Comparison of ENCODE assay signal across 8 cellular contexts in the genomic region with DNA sequence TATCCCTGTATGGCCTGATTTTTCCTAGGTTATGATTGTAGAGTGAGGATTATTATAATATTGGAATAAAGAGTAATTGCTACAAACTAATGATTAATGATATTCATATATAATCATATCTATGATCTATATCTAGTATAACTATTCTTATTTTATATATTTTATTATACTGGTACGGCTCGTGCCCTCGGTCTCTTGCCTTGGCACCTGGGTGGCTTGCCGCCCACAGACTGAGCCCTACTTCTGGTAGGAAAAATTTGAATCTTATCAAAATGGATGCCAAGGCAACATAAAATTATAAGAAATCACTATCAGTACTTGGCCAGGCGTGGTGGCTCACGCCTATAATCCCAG. TPM values are rescaled to one million over a fixed set of nuclear protein-coding genes. Genes with fewer than 3 reads are reported as not detected.
DNase-seq lines count a peak whose midpoint lies in the region; ATAC-seq and TF ChIP-seq lines count a peak whose summit lies in the region.
"Not testable (repeated sequence)": the region's sequence is repeated elsewhere in the genome, so short reads cannot be mapped to it uniquely, and the experiment has no call there.

No MANE protein-coding gene starts in this region.

- not testable (repeated sequence) for H3K9ac ChIP-seq in BLaER1

- not testable (repeated sequence) for BruUV-seq in OCI-LY7 (replicated peaks; lab: Mats Ljungman, UMichigan)

- ATAC-seq in activated B cell treated with CpG ODN at 0.5 μM for 24 hours (ENCODE audit: low read depth); naive thymus-derived CD4-positive, alpha-beta T cell; stimulated activated memory B cell treated with anti-CD40 and anti-IgM and Interleukin-4, amounts not matched to agents 10 μg/mL and 1 μg/mL and 100 μg/mL, for 72 hours: not testable (repeated sequence)

- H3K79me2 ChIP-seq in DOHH2 (ENCODE audit: control insufficient read depth, low read length); OCI-LY7 (ENCODE audit: insufficient read depth, low read depth, low read length): not testable (repeated sequence)

- peak overlapping the region; percentile 99 for H3K4me2 ChIP-seq in BLaER1
- peak overlapping the region; percentile 84 for H3K4me2 ChIP-seq in DOHH2 (ENCODE audit: low read length)
- H3K4me2 ChIP-seq in OCI-LY7 (ENCODE audit: low read length), result peak overlapping the region; percentile 76

- not testable (repeated sequence) for H4K20me1 ChIP-seq in BLaER1; DOHH2 (ENCODE audit: control insufficient read depth, insufficient read depth, low read depth, low read length); OCI-LY7 (ENCODE audit: insufficient read depth, low read length)

- H3K27me3 Mint-ChIP-seq in activated B cell treated with CpG ODN at 0.5 μM for 24 hours; activated T-helper 2 cell treated with anti-CD3 and anti-CD28 coated beads, Interferon-gamma antibody, Interleukin-2, Interleukin-4, amounts not matched to agents 10 μg/mL and 5 μg/mL and 100 μg/mL, durations not matched to agents 14 hours and 24 hours and 36 hours (ENCODE audit: low read depth); chondrocyte (ENCODE audit: low read depth); naive thymus-derived CD4-positive, alpha-beta T cell; stimulated activated memory B cell treated with anti-CD40 and anti-IgM and Interleukin-4, amounts not matched to agents 10 μg/mL and 1 μg/mL and 100 μg/mL, for 72 hours: not testable (repeated sequence)

- not testable (repeated sequence) for H3K9me2 ChIP-seq in DOHH2 (replicated peaks; ENCODE audit: control insufficient read depth, low read length); OCI-LY7 (ENCODE audit: insufficient read depth, low read length)

- peak overlapping the region; percentile 99 for H3K27ac Mint-ChIP-seq in activated B cell treated with CpG ODN at 0.5 μM for 24 hours
- H3K27ac Mint-ChIP-seq in activated T-helper 2 cell treated with anti-CD3 and anti-CD28 coated beads, Interferon-gamma antibody, Interleukin-2, Interleukin-4, amounts not matched to agents 10 μg/mL and 5 μg/mL and 100 μg/mL, durations not matched to agents 14 hours and 24 hours and 36 hours; chondrocyte (ENCODE audit: unreplicated experiment): not testable (repeated sequence)
- H3K27ac Mint-ChIP-seq in naive thymus-derived CD4-positive, alpha-beta T cell, result peak overlapping the region in 1 of 9 donors; percentile 65
- peak overlapping the region; percentile 96 for H3K27ac Mint-ChIP-seq in stimulated activated memory B cell treated with anti-CD40 and anti-IgM and Interleukin-4, amounts not matched to agents 10 μg/mL and 1 μg/mL and 100 μg/mL, for 72 hours

- CTCF ChIA-PET in OCI-LY7 (lab: Charles Lee; ENCODE audit: unreplicated experiment), result not testable (repeated sequence)
- CTCF ChIA-PET in activated B cell treated with CpG ODN at 0.5 μM for 24 hours (lab: Charles Lee), result interaction anchor here (1.0 to 2.1 kb wide), 6 partner anchors 12 to 62 kb away, joined by 3 to 8 read pairs (median 5); no protein-coding TSS in a partner anchor
- CTCF ChIA-PET in naive thymus-derived CD4-positive, alpha-beta T cell (lab: Charles Lee), result interaction anchor here (0.6 to 0.8 kb wide), 3 partner anchors 10 to 386 kb away, joined by 3 read pairs; no protein-coding TSS in a partner anchor

- 0 out of 2 replicates have a peak overlapping the region, but pooled peaks have one; percentile 78 for H3K27ac ChIP-seq in BLaER1
- peak overlapping the region; percentile 88 for H3K27ac ChIP-seq in DOHH2 (ENCODE audit: low read depth, low read length)
- H3K27ac ChIP-seq in OCI-LY7 (ENCODE audit: low read depth, low read length, poor library complexity, severe bottlenecking), result peak overlapping the region; percentile 99
- not testable (repeated sequence) for H3K27ac ChIP-seq in naive thymus-derived CD4-positive, alpha-beta T cell (ENCODE audit: low read depth, low read length)

- H3K9me3 ChIP-seq in BLaER1; DOHH2 (ENCODE audit: control insufficient read depth, insufficient read depth, low read length); OCI-LY7 (ENCODE audit: low read length); naive thymus-derived CD4-positive, alpha-beta T cell (ENCODE audit: control insufficient read depth in 2 of 3, low read length in 3 of 3): not testable (repeated sequence)

- not testable (repeated sequence) for H3K27me3 ChIP-seq in BLaER1; DOHH2 (ENCODE audit: control insufficient read depth, low read length); naive thymus-derived CD4-positive, alpha-beta T cell (ENCODE audit: control insufficient read depth in 2 of 2, insufficient read depth in 2 of 2, low read length in 2 of 2)

- H2AFZ ChIP-seq in OCI-LY7 (ENCODE audit: low read length), result not testable (repeated sequence)

- not testable (repeated sequence) for H3K36me3 Mint-ChIP-seq in activated B cell treated with CpG ODN at 0.5 μM for 24 hours (ENCODE audit: low read depth); activated T-helper 2 cell treated with anti-CD3 and anti-CD28 coated beads, Interferon-gamma antibody, Interleukin-2, Interleukin-4, amounts not matched to agents 10 μg/mL and 5 μg/mL and 100 μg/mL, durations not matched to agents 14 hours and 24 hours and 36 hours (ENCODE audit: low read depth); chondrocyte (ENCODE audit: low read depth); naive thymus-derived CD4-positive, alpha-beta T cell; stimulated activated memory B cell treated with anti-CD40 and anti-IgM and Interleukin-4, amounts not matched to agents 10 μg/mL and 1 μg/mL and 100 μg/mL, for 72 hours

- peaks cover 54% of the 10 kb centered on the region for H3K4me1 Mint-ChIP-seq in activated B cell treated with CpG ODN at 0.5 μM for 24 hours
- H3K4me1 Mint-ChIP-seq in activated T-helper 2 cell treated with anti-CD3 and anti-CD28 coated beads, Interferon-gamma antibody, Interleukin-2, Interleukin-4, amounts not matched to agents 10 μg/mL and 5 μg/mL and 100 μg/mL, durations not matched to agents 14 hours and 24 hours and 36 hours (ENCODE audit: low read depth), result peaks cover 12% of the 10 kb centered on the region
- H3K4me1 Mint-ChIP-seq in chondrocyte (ENCODE audit: low read depth), result not testable (repeated sequence)
- peaks cover 0 to 16% (median 9%) of the 10 kb centered on the region in 7 donors for H3K4me1 Mint-ChIP-seq in naive thymus-derived CD4-positive, alpha-beta T cell
- peaks cover 45% of the 10 kb centered on the region for H3K4me1 Mint-ChIP-seq in stimulated activated memory B cell treated with anti-CD40 and anti-IgM and Interleukin-4, amounts not matched to agents 10 μg/mL and 1 μg/mL and 100 μg/mL, for 72 hours

- peaks cover 25% of the 10 kb centered on the region for H3F3A ChIP-seq in DOHH2 (ENCODE audit: control insufficient read depth, insufficient read depth)

- TF ChIP-seq CTCF in DOHH2 (IDR thresholded peaks at IDR 0.05; ENCODE audit: low read depth, low read length, poor library complexity, severe bottlenecking); OCI-LY7 (conservative IDR thresholded peaks at IDR 0.05; ENCODE audit: low read length); activated B cell treated with CpG ODN at 0.5 μM for 24 hours (IDR thresholded peaks at IDR 0.05): not testable (repeated sequence)
- peak; percentile 57 for TF ChIP-seq CTCF in chondrocyte (IDR thresholded peaks at IDR 0.05)

- not testable (repeated sequence) for DNase-seq in OCI-LY7 (ENCODE audit: low spot score); activated B cell treated with CpG ODN at 0.5 μM for 24 hours; activated T-helper 2 cell treated with anti-CD3 and anti-CD28 coated beads, Interferon-gamma antibody, Interleukin-2, Interleukin-4, amounts not matched to agents 10 μg/mL and 5 μg/mL and 100 μg/mL, durations not matched to agents 14 hours and 24 hours and 36 hours (ENCODE audit: low spot score); chondrocyte (ENCODE audit: low spot score); naive thymus-derived CD4-positive, alpha-beta T cell

- peaks cover 40% of the 10 kb centered on the region for H3K4me1 ChIP-seq in BLaER1
- peaks cover 49% of the 10 kb centered on the region for H3K4me1 ChIP-seq in DOHH2 (ENCODE audit: control insufficient read depth, low read length)
- peaks cover 58% of the 10 kb centered on the region for H3K4me1 ChIP-seq in OCI-LY7 (ENCODE audit: insufficient read depth, low read length, poor library complexity, severe bottlenecking)
- H3K4me1 ChIP-seq in naive thymus-derived CD4-positive, alpha-beta T cell (ENCODE audit: control insufficient read depth in 2 of 2, insufficient read depth in 2 of 2, low read length in 2 of 2), result not testable (repeated sequence)

- H3K9me3 Mint-ChIP-seq in activated B cell treated with CpG ODN at 0.5 μM for 24 hours; activated T-helper 2 cell treated with anti-CD3 and anti-CD28 coated beads, Interferon-gamma antibody, Interleukin-2, Interleukin-4, amounts not matched to agents 10 μg/mL and 5 μg/mL and 100 μg/mL, durations not matched to agents 14 hours and 24 hours and 36 hours; chondrocyte (ENCODE audit: low read depth); naive thymus-derived CD4-positive, alpha-beta T cell; stimulated activated memory B cell treated with anti-CD40 and anti-IgM and Interleukin-4, amounts not matched to agents 10 μg/mL and 1 μg/mL and 100 μg/mL, for 72 hours: not testable (repeated sequence)

- H3K36me3 ChIP-seq in BLaER1; DOHH2 (ENCODE audit: control insufficient read depth, low read length); OCI-LY7 (ENCODE audit: insufficient read depth, low read length); naive thymus-derived CD4-positive, alpha-beta T cell (ENCODE audit: control insufficient read depth in 2 of 3, insufficient read depth in 3 of 3, low read length in 3 of 3): not testable (repeated sequence)

- intact Hi-C loops in OCI-LY7 (cut with micrococcal nuclease; ENCODE audit: unreplicated experiment), result loop anchor here (2.0 to 5.0 kb wide), 3 partner anchors 35 to 110 kb away; a partner anchor contains a TSS
- intact Hi-C loops in activated B cell treated with CpG ODN at 0.5 μM for 24 hours (cut with micrococcal nuclease), result loop anchor here (2.0 to 5.0 kb wide), 4 partner anchors 33 to 461 kb away; a partner anchor contains a TSS
- intact Hi-C loops in activated T-helper 2 cell treated with anti-CD3 and anti-CD28 coated beads, Interferon-gamma antibody, Interleukin-2, Interleukin-4, amounts not matched to agents 10 μg/mL and 5 μg/mL and 100 μg/mL, durations not matched to agents 14 hours and 24 hours and 36 hours (cut with micrococcal nuclease), result loop anchor here (2.0 kb wide), 1 partner anchor 43 kb away; no protein-coding TSS in a partner anchor
- intact Hi-C loops in naive thymus-derived CD4-positive, alpha-beta T cell (cut with micrococcal nuclease), result loop anchor here (2.0 to 5.0 kb wide), 7 partner anchors 19 to 585 kb away; a partner anchor contains a TSS

- POLR2A ChIA-PET in OCI-LY7 (lab: Charles Lee), result interaction anchor here (0.9 kb wide), 2 partner anchors 18 to 62 kb away, joined by 3 read pairs; a partner anchor contains a TSS
- POLR2A ChIA-PET in activated B cell treated with CpG ODN at 0.5 μM for 24 hours (lab: Charles Lee), result interaction anchor here (0.9 to 4.0 kb wide), 6 partner anchors 11 to 62 kb away, joined by 3 to 28 read pairs (median 7); a partner anchor contains a TSS
- POLR2A ChIA-PET in naive thymus-derived CD4-positive, alpha-beta T cell (lab: Charles Lee), result not testable (repeated sequence)

- H3K4me3 Mint-ChIP-seq in activated B cell treated with CpG ODN at 0.5 μM for 24 hours, result peak overlapping the region; percentile 88
- H3K4me3 Mint-ChIP-seq in activated T-helper 2 cell treated with anti-CD3 and anti-CD28 coated beads, Interferon-gamma antibody, Interleukin-2, Interleukin-4, amounts not matched to agents 10 μg/mL and 5 μg/mL and 100 μg/mL, durations not matched to agents 14 hours and 24 hours and 36 hours (ENCODE audit: low read depth), result peak overlapping the region; percentile 53
- not testable (repeated sequence) for H3K4me3 Mint-ChIP-seq in chondrocyte (ENCODE audit: unreplicated experiment)
- peak overlapping the region; percentile 26 to 90 (median 72) for H3K4me3 Mint-ChIP-seq in naive thymus-derived CD4-positive, alpha-beta T cell
- H3K4me3 Mint-ChIP-seq in stimulated activated memory B cell treated with anti-CD40 and anti-IgM and Interleukin-4, amounts not matched to agents 10 μg/mL and 1 μg/mL and 100 μg/mL, for 72 hours, result peak overlapping the region; percentile 86

- H3K4me3 ChIP-seq in BLaER1; naive thymus-derived CD4-positive, alpha-beta T cell (ENCODE audit: low read length): not testable (repeated sequence)
- H3K4me3 ChIP-seq in DOHH2 (ENCODE audit: low read length) (peak overlapping the region; percentile 75), OCI-LY7 (ENCODE audit: low read depth, low read length, poor library complexity, severe bottlenecking) (peak overlapping the region; percentile 70)

RNA-seq across cellular contexts. Expression of a gene that starts 1.5 kb away (rescaled TPM):
- total RNA-seq in OCI-LY7 (2014; rRNA removed; shearing (Covaris generic)), result 93.9 and 98.0 TPM in 2 replicates
- total RNA-seq in OCI-LY7 (2022) (36.4 and 39.5 TPM in 2 replicates), activated B cell treated with CpG ODN at 0.5 μM for 24 hours (0.91 and 1.7 TPM in 2 replicates), chondrocyte (2.8 to 4.0 TPM (median 3.5 TPM) in 3 replicates)
- total RNA-seq in activated T-helper 2 cell treated with anti-CD3 and anti-CD28 coated beads, Interferon-gamma antibody, Interleukin-2, Interleukin-4, amounts not matched to agents 10 μg/mL and 5 μg/mL and 100 μg/mL, durations not matched to agents 14 hours and 24 hours and 36 hours, result 1.8 and 2.2 TPM in 2 replicates
- 1 to 10 TPM in 1 of 5 experiments, under 1 TPM in 3, not detected in 1; 0.27 to 1.0 (median 0.82) TPM for total RNA-seq in naive thymus-derived CD4-positive, alpha-beta T cell
- polyA plus RNA-seq in naive thymus-derived CD4-positive, alpha-beta T cell, result under 1 TPM; 0.25 to 0.28 TPM

RNA-seq across cellular contexts. Expression of a gene that starts 32.7 kb away (rescaled TPM):
- total RNA-seq in OCI-LY7 (2014; rRNA removed; shearing (Covaris generic)), result 125 and 137 TPM in 2 replicates
- total RNA-seq in OCI-LY7 (2022) (149 and 172 TPM in 2 replicates), activated B cell treated with CpG ODN at 0.5 μM for 24 hours (129 and 135 TPM in 2 replicates), chondrocyte (33.8 to 39.3 TPM (median 34.8 TPM) in 3 replicates)
- 108 and 110 TPM in 2 replicates for total RNA-seq in activated T-helper 2 cell treated with anti-CD3 and anti-CD28 coated beads, Interferon-gamma antibody, Interleukin-2, Interleukin-4, amounts not matched to agents 10 μg/mL and 5 μg/mL and 100 μg/mL, durations not matched to agents 14 hours and 24 hours and 36 hours
- 100 to 1,000 TPM in 2 of 5 experiments, 10 to 100 TPM in 3; 43.2 to 125 (median 70.8) TPM for total RNA-seq in naive thymus-derived CD4-positive, alpha-beta T cell
- 10 to 100 TPM; 39.3 to 46.2 TPM for polyA plus RNA-seq in naive thymus-derived CD4-positive, alpha-beta T cell
